8 cellular contexts compared by ENCODE assay signal in genomic region chr11:78414321-78415051, GRCh38. TPM values are rescaled to one million over a fixed set of nuclear protein-coding genes. Genes with fewer than 3 reads are reported as not detected.
DNase-seq lines count a peak whose midpoint lies in the region; TF ChIP-seq lines count a peak whose summit lies in the region.

No MANE protein-coding gene starts in this region.

- CTCF ChIA-PET in activated CD4-positive, alpha-beta T cell treated with anti-CD3 and anti-CD28 coated beads, Interleukin-2, amount 10 ng/mL, durations not matched to agents 7 days and 5 days (lab: Charles Lee), result no interaction called here

- intact Hi-C loops in spleen (cut with DNase I; ENCODE audit: low total_unique reads), result loop anchor here (5.0 kb wide), 1 partner anchor 148 kb away; no protein-coding TSS in a partner anchor

- H3K9me3 ChIP-seq in spleen, result peaks cover 0 to 14% (median 10%) of the 10 kb centered on the region in 8 donors

- peaks cover 0 to 10% (median 0%) of the 10 kb centered on the region in 6 donors for H3K36me3 ChIP-seq in spleen

- DNase-seq in NCI-H446 (lab: John Stamatoyannopoulos, UW), result peak; percentile 3 to 45
- DNase-seq in NCI-H446 treated with DMSO at 0.1 percent for 48 hours (lab: John Stamatoyannopoulos, UW), result no peak
- peak; percentile 27 for DNase-seq in NCI-H2227 treated with DMSO at 0.1 percent for 48 hours (lab: John Stamatoyannopoulos, UW)
- peak; percentile 35 for DNase-seq in epithelial cell of esophagus (ENCODE audit: low read depth)
- DNase-seq in spleen, result no peak
- DNase-seq in T-helper 1 cell, result no peak
- DNase-seq in NOMO-1 treated with dmso at 0.1 percent for 144 hours (lab: John Stamatoyannopoulos, UW; ENCODE audit: unreplicated experiment), result no peak
- DNase-seq in activated CD4-positive, alpha-beta T cell treated with anti-CD3 and anti-CD28 coated beads, Interleukin-2, amount 10 ng/mL, durations not matched to agents 7 days and 5 days, result no peak

- no peak overlapping the region for H3K4me3 Mint-ChIP-seq in activated CD4-positive, alpha-beta T cell treated with anti-CD3 and anti-CD28 coated beads, Interleukin-2, amount 10 ng/mL, durations not matched to agents 7 days and 5 days

- peaks cover 3% of the 10 kb centered on the region for H3K9me3 Mint-ChIP-seq in activated CD4-positive, alpha-beta T cell treated with anti-CD3 and anti-CD28 coated beads, Interleukin-2, amount 10 ng/mL, durations not matched to agents 7 days and 5 days

- H3K4me3 ChIP-seq in epithelial cell of esophagus (ENCODE audit: low read length) (no peak overlapping the region), spleen (no peak overlapping the region)

- H3K27ac ChIP-seq in spleen, result peak overlapping the region in 4 of 8 donors; percentile 98 to 100 (median 98)

- no peaks in the 10 kb centered on the region for H3K27me3 ChIP-seq in spleen (replicated peaks in 1 of 7)

- 85 to 93% (median 90%) methylated on average over 14 of the region's 14 CpGs for WGBS in spleen, 5 donors

- TF ChIP-seq POLR2A in spleen (IDR thresholded peaks at IDR 0.05), result no peak

- TF ChIP-seq CTCF in epithelial cell of esophagus (IDR thresholded peaks at IDR 0.05; ENCODE audit: insufficient read depth, low read depth, low read length, missing control alignments) (peak; percentile 58), spleen (IDR thresholded peaks at IDR 0.05 in 8 of 11, conservative IDR thresholded peaks at IDR 0.05 in 3 of 11) (peak in 8 of 11 experiments; percentile 28 to 68 (median 56))

- H3K27ac Mint-ChIP-seq in activated CD4-positive, alpha-beta T cell treated with anti-CD3 and anti-CD28 coated beads, Interleukin-2, amount 10 ng/mL, durations not matched to agents 7 days and 5 days, result no peak overlapping the region

- H3K27me3 Mint-ChIP-seq in activated CD4-positive, alpha-beta T cell treated with anti-CD3 and anti-CD28 coated beads, Interleukin-2, amount 10 ng/mL, durations not matched to agents 7 days and 5 days, result peaks cover 15% of the 10 kb centered on the region

- peaks cover 7% of the 10 kb centered on the region for H3K36me3 Mint-ChIP-seq in activated CD4-positive, alpha-beta T cell treated with anti-CD3 and anti-CD28 coated beads, Interleukin-2, amount 10 ng/mL, durations not matched to agents 7 days and 5 days (ENCODE audit: low read depth)

- POLR2A ChIA-PET in activated CD4-positive, alpha-beta T cell treated with anti-CD3 and anti-CD28 coated beads, Interleukin-2, amount 10 ng/mL, durations not matched to agents 7 days and 5 days (lab: Charles Lee), result no interaction called here

- peaks cover 40% of the 10 kb centered on the region for H3K4me1 Mint-ChIP-seq in activated CD4-positive, alpha-beta T cell treated with anti-CD3 and anti-CD28 coated beads, Interleukin-2, amount 10 ng/mL, durations not matched to agents 7 days and 5 days

- H3K4me1 ChIP-seq in spleen, result peaks cover 2 to 65% (median 42%) of the 10 kb centered on the region in 6 donors

RNA-seq across cellular contexts. Expression of gene GAB2, which starts 3.1 kb away (rescaled TPM):
- 10 to 100 TPM; 43.9 to 57.7 (median 50.0) TPM for total RNA-seq in spleen
- polyA plus RNA-seq in spleen, result 1 to 10 TPM; 2.3 to 6.8 (median 2.5) TPM
- 10 to 100 TPM; 15.9 to 16.6 TPM for total RNA-seq in activated CD4-positive, alpha-beta T cell treated with anti-CD3 and anti-CD28 coated beads, Interleukin-2, amount 10 ng/mL, durations not matched to agents 7 days and 5 days

Comparison
In these comparisons a context has a peak if more than half of its experiments do, and no peak if none do; other contexts are left out.
1. DNase-seq: peak in NCI-H446 (2 of 2), NCI-H2227 treated with DMSO at 0.1 percent for 48 hours (single experiment) and epithelial cell of esophagus (single experiment); none in NCI-H446 treated with DMSO at 0.1 percent for 48 hours (single experiment), spleen (single experiment), T-helper 1 cell (0 of 5), NOMO-1 treated with dmso at 0.1 percent for 144 hours (single experiment) and activated CD4-positive, alpha-beta T cell treated with anti-CD3 and anti-CD28 coated beads, Interleukin-2, amount 10 ng/mL, durations not matched to agents 7 days and 5 days (single experiment).